In the genomic region with DNA sequence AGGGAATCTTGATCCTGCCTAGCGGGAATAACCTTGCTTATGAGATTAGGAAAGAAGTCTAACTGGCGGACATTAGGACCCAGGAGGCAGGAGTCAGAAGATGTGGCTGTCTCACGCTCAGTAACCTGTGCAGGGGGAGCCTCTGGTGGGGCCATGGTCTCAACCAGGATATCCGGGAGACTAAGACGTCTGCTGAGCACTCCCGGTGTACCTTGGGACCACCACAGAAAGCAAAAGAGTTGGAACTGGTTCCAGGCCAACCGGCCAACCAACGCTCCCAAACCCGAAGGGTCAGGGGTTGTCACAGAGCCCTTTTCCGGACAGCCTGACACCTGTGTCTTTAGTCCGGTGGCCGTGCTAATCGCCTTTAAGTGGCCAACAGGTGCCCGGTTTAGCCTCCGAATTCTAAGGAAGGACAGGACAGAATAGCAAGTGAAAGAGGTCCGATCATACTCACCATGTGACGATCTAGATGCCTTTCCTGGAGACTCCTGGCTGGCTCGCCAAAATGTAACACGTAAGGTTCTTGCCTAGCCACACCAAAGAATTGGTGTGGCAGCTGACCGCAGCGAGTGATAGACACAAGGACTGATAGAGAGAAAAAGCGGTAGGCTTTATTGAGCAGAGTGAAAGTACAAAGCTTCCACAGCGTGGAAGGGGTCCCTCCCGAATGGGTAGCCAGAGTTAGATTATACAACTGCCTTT, we compare ENCODE assay signal across 8 cellular contexts.
DNase-seq lines count a peak whose midpoint lies in the region; ATAC-seq and TF ChIP-seq lines count a peak whose summit lies in the region.

No MANE protein-coding gene starts in this region.

- TF ChIP-seq CTCF in left ventricle myocardium inferior (IDR thresholded peaks at IDR 0.05; ENCODE audit: borderline replicate concordance) (no peak), tibial artery (IDR thresholded peaks at IDR 0.05) (no peak)

- H3K9ac ChIP-seq in adipocyte (ENCODE audit: low read length), result no peak overlapping the region

- H3K36me3 ChIP-seq in left ventricle myocardium inferior (no peaks in the 10 kb centered on the region), adipocyte (ENCODE audit: control insufficient read depth, insufficient read depth, low read length, severe bottlenecking) (no peaks in the 10 kb centered on the region), tibial artery (no peaks in the 10 kb centered on the region)

- H3K4me1 ChIP-seq in left ventricle myocardium inferior (no peaks in the 10 kb centered on the region), adipocyte (ENCODE audit: control insufficient read depth, insufficient read depth, low read length) (no peaks in the 10 kb centered on the region), tibial artery (peaks cover 0 to 7% (median 0%) of the 10 kb centered on the region in 4 donors)

- H3K27ac ChIP-seq in left ventricle myocardium inferior (replicated peaks), result no peak overlapping the region
- H3K27ac ChIP-seq in tibial artery, result peak overlapping the region in 1 of 2 donors; percentile 33

- intact Hi-C loops in left ventricle myocardium inferior (cut with micrococcal nuclease) (no loop called here), Right ventricle myocardium superior (cut with DNase I) (no loop called here), tibial artery (cut with DNase I; ENCODE audit: low total_unique reads) (no loop called here)

- H3K9me3 ChIP-seq in left ventricle myocardium inferior (replicated peaks) (peaks cover 8% of the 10 kb centered on the region), adipocyte (ENCODE audit: control insufficient read depth, low read length) (peaks cover 6% of the 10 kb centered on the region), tibial artery (no peaks in the 10 kb centered on the region)

- H3K4me3 ChIP-seq in left ventricle myocardium inferior, result peak overlapping the region; percentile 58
- H3K4me3 ChIP-seq in adipocyte (ENCODE audit: low read length), result peak overlapping the region; percentile 80
- H3K4me3 ChIP-seq in tibial artery, result peak overlapping the region; percentile 44 to 54

- DNase-seq in left ventricle myocardium inferior, result no peak
- DNase-seq in Right ventricle myocardium superior, result no peak
- DNase-seq in adipocyte (ENCODE audit: low read depth), result no peak
- DNase-seq in left lobe of liver (ENCODE audit: low spot score), result no peak
- DNase-seq in tibial artery, result no peak
- no peak for DNase-seq in epidermal melanocyte (ENCODE audit: insufficient read length, low spot score)
- DNase-seq in D341Med (ENCODE audit: low spot score), result no peak

- no peak for ATAC-seq in Right ventricle myocardium superior (ENCODE audit: poor library complexity)
- peak; percentile 80 for ATAC-seq in HG03520 (IDR thresholded peaks at IDR 0.05; ENCODE audit: unreplicated experiment)
- peak; percentile 34 for ATAC-seq in left lobe of liver

- H3K27me3 ChIP-seq in left ventricle myocardium inferior (ENCODE audit: low read depth) (peaks cover 12% of the 10 kb centered on the region), adipocyte (replicated peaks; ENCODE audit: control insufficient read depth, insufficient read depth, low read length) (peaks cover 27% of the 10 kb centered on the region), tibial artery (no peaks in the 10 kb centered on the region)
